In genomic region chr5:37578176-37578575, GRCh38 we compare ENCODE assay signal across 26 cellular contexts.
DNase-seq lines count a peak whose midpoint lies in the region; ATAC-seq and TF ChIP-seq lines count a peak whose summit lies in the region.
"Had no signal": no experiment of that assay in that cellular context is flagged by ENCODE, and none has a peak within 500 bp of the region (broad histone marks: within the 10 kb centered on the region; RNA-seq: fewer than 3 reads in every experiment).

No MANE protein-coding gene starts in this region.

- no peaks in the 10 kb centered on the region for H3K27me3 Mint-ChIP-seq in activated naive CD8-positive, alpha-beta T cell treated with anti-CD3 and anti-CD28 coated beads, Interleukin-2, amount 50 U/mL, for 24 hours
- H3K27me3 Mint-ChIP-seq: CD4-positive, alpha-beta memory T cell; CD4-positive, CD25-positive, alpha-beta regulatory T cell; CD8-positive, alpha-beta memory T cell had no signal

- no peak overlapping the region for H3K9ac ChIP-seq in Loucy (ENCODE audit: low read depth, low read length, poor library complexity, severe bottlenecking)
- H3K9ac ChIP-seq: BLaER1 had no signal

- CTCF ChIA-PET in A673 (lab: Charles Lee), result no interaction called here

- H3K4me3 ChIP-seq in A673 (ENCODE audit: low read depth, low read length, poor library complexity, severe bottlenecking), result no peak overlapping the region
- peak overlapping the region; percentile 35 for H3K4me3 ChIP-seq in Loucy (ENCODE audit: low read length, poor library complexity, severe bottlenecking)
- H3K4me3 ChIP-seq in mucosa of descending colon, result no peak overlapping the region
- H3K4me3 ChIP-seq in left lung, result no peak overlapping the region
- H3K4me3 ChIP-seq: A549, BLaER1, GM12878 had no signal

- H3K27me3 ChIP-seq in A673 (replicated peaks; ENCODE audit: insufficient read depth, low read depth, low read length, poor library complexity) (no peaks in the 10 kb centered on the region), Loucy (ENCODE audit: insufficient read depth, low read length, poor library complexity, severe bottlenecking) (no peaks in the 10 kb centered on the region), left lung (no peaks in the 10 kb centered on the region)
- H3K27me3 ChIP-seq: BE2C, BLaER1 had no signal

- H3K4me1 ChIP-seq in A673 (ENCODE audit: insufficient read depth, low read length, poor library complexity, severe bottlenecking) (peaks cover 79% of the 10 kb centered on the region), Loucy (ENCODE audit: insufficient read depth, low read length, poor library complexity, severe bottlenecking) (peaks cover 33% of the 10 kb centered on the region), mucosa of descending colon (ENCODE audit: low read depth) (peaks cover 18% of the 10 kb centered on the region), left lung (no peaks in the 10 kb centered on the region)
- H3K4me1 ChIP-seq: A549, BE2C had no signal

- H3F3A ChIP-seq in Loucy (ENCODE audit: low read depth), result no peaks in the 10 kb centered on the region

- no peaks in the 10 kb centered on the region for H3K79me2 ChIP-seq in Loucy (ENCODE audit: insufficient read depth, low read length)

- no peaks in the 10 kb centered on the region for H3K9me2 ChIP-seq in Loucy (replicated peaks; ENCODE audit: low read depth, low read length)

- peaks cover 19% of the 10 kb centered on the region for H3K36me3 Mint-ChIP-seq in activated naive CD8-positive, alpha-beta T cell treated with anti-CD3 and anti-CD28 coated beads, Interleukin-2, amount 50 U/mL, for 24 hours (ENCODE audit: low read depth)

- POLR2A ChIA-PET in A673 (lab: Charles Lee; ENCODE audit: low non-redundant PET), result no interaction called here

- H3K9me3 ChIP-seq in A673 (ENCODE audit: low read depth, low read length, poor library complexity, severe bottlenecking) (no peaks in the 10 kb centered on the region), Loucy (ENCODE audit: insufficient read depth, low read depth, low read length) (no peaks in the 10 kb centered on the region), mucosa of descending colon (no peaks in the 10 kb centered on the region), left lung (no peaks in the 10 kb centered on the region)
- H3K9me3 ChIP-seq: A549, BE2C had no signal

- H4K20me1 ChIP-seq in Loucy (ENCODE audit: insufficient read depth, low read length, poor library complexity, severe bottlenecking), result no peaks in the 10 kb centered on the region
- H4K20me1 ChIP-seq: BLaER1 had no signal

- H3K36me3 ChIP-seq in A673 (ENCODE audit: insufficient read depth, low read length, poor library complexity, severe bottlenecking) (no peaks in the 10 kb centered on the region), Loucy (ENCODE audit: insufficient read depth, low read length) (no peaks in the 10 kb centered on the region), mucosa of descending colon (ENCODE audit: low read depth) (no peaks in the 10 kb centered on the region), left lung (peaks cover 0 to 3% of the 10 kb centered on the region in 2 donors)
- H3K36me3 ChIP-seq: BE2C had no signal

- no peak overlapping the region for H3K27ac Mint-ChIP-seq in activated naive CD8-positive, alpha-beta T cell treated with anti-CD3 and anti-CD28 coated beads, Interleukin-2, amount 50 U/mL, for 24 hours
- H3K27ac Mint-ChIP-seq: CD14-positive monocyte; CD4-positive, alpha-beta memory T cell; CD4-positive, CD25-positive, alpha-beta regulatory T cell; CD8-positive, alpha-beta memory T cell had no signal

- ATAC-seq in mucosa of descending colon (peak; percentile 64), HG02610 (IDR thresholded peaks at IDR 0.05; ENCODE audit: unreplicated experiment) (no peak), left lung (no peak)
- ATAC-seq in activated naive CD8-positive, alpha-beta T cell treated with anti-CD3 and anti-CD28 coated beads, Interleukin-2, amount 50 U/mL, for 24 hours, result no peak
- ATAC-seq: A549, GM12878 had no signal

- peak overlapping the region; percentile 46 for H3K4me2 ChIP-seq in Loucy (ENCODE audit: low read depth, low read length, poor library complexity, severe bottlenecking)
- H3K4me2 ChIP-seq: A549 had no signal

- BruUV-seq in A673 (replicated peaks; lab: Mats Ljungman, UMichigan), result no TSS peak

- intact Hi-C loops in A673 (cut with micrococcal nuclease; ENCODE audit: unreplicated experiment), result loop anchor here (5.0 to 10.0 kb wide), 4 partner anchors 113 to 1511 kb away; partner anchors contain the start of gene UGT3A2
- intact Hi-C loops in mucosa of descending colon (cut with DNase I, micrococcal nuclease), result no loop called here
- intact Hi-C loops in left lung (cut with DNase I), result no loop called here

- DNase-seq in A673 (ENCODE audit: low spot score) (no peak), cerebellum (ENCODE audit: low spot score) (peak; percentile 17), mucosa of descending colon (no peak), left lung (no peak), NCI-H1417 treated with DMSO at 0.1 percent for 48 hours (lab: John Stamatoyannopoulos, UW) (no peak)
- DNase-seq in activated naive CD8-positive, alpha-beta T cell treated with anti-CD3 and anti-CD28 coated beads, Interleukin-2, amount 50 U/mL, for 24 hours, result no peak
- DNase-seq: ACHN; BE2C; CD4-positive, alpha-beta memory T cell; CD4-positive, CD25-positive, alpha-beta regulatory T cell; CD8-positive, alpha-beta memory T cell; COR-L47; DMS 273 treated with DMSO at 0.1 percent for 48 hours; DMS153; DMS53; DMS79; DND-41; EL; GF-D8 had no signal

- peaks cover 5% of the 10 kb centered on the region for H3K4me1 Mint-ChIP-seq in activated naive CD8-positive, alpha-beta T cell treated with anti-CD3 and anti-CD28 coated beads, Interleukin-2, amount 50 U/mL, for 24 hours

- peak overlapping the region; percentile 98 for H3K27ac ChIP-seq in A673 (ENCODE audit: low read depth, low read length, poor library complexity, severe bottlenecking)
- H3K27ac ChIP-seq in left lung, result no peak overlapping the region
- H3K27ac ChIP-seq: 22Rv1, A549, BLaER1 had no signal

- no peak overlapping the region for H2AFZ ChIP-seq in Loucy (ENCODE audit: low read length)

- no peaks in the 10 kb centered on the region for H3K9me3 Mint-ChIP-seq in activated naive CD8-positive, alpha-beta T cell treated with anti-CD3 and anti-CD28 coated beads, Interleukin-2, amount 50 U/mL, for 24 hours
- H3K9me3 Mint-ChIP-seq: CD4-positive, alpha-beta memory T cell; CD4-positive, CD25-positive, alpha-beta regulatory T cell; CD8-positive, alpha-beta memory T cell had no signal

- TF ChIP-seq CTCF in A673 (conservative IDR thresholded peaks at IDR 0.05; ENCODE audit: low read depth, low read length) (no peak), Loucy (conservative IDR thresholded peaks at IDR 0.05; ENCODE audit: low read length) (no peak), mucosa of descending colon (IDR thresholded peaks at IDR 0.05) (no peak), left lung (IDR thresholded peaks at IDR 0.05) (no peak)

- H3K4me3 Mint-ChIP-seq in activated naive CD8-positive, alpha-beta T cell treated with anti-CD3 and anti-CD28 coated beads, Interleukin-2, amount 50 U/mL, for 24 hours, result no peak overlapping the region
- H3K4me3 Mint-ChIP-seq: CD14-positive monocyte; CD4-positive, alpha-beta memory T cell; CD4-positive, CD25-positive, alpha-beta regulatory T cell; CD8-positive, alpha-beta memory T cell had no signal
